Comparison of ENCODE assay signal across 8 cellular contexts in genomic region chr9:70412678-70413426, GRCh38. TPM values are rescaled to one million over a fixed set of nuclear protein-coding genes. Genes with fewer than 3 reads are reported as not detected.
DNase-seq lines count a peak whose midpoint lies in the region; ATAC-seq and TF ChIP-seq lines count a peak whose summit lies in the region.

No MANE protein-coding gene starts in this region.

- no peak overlapping the region for H3K27ac Mint-ChIP-seq in Caco-2 (ENCODE audit: unreplicated experiment)
- peak overlapping the region; percentile 98 for H3K27ac Mint-ChIP-seq in activated naive CD8-positive, alpha-beta T cell treated with anti-CD3 and anti-CD28 coated beads, Interleukin-2, amount 10 ng/mL, durations not matched to agents 7 days and 5 days

- H3K79me2 ChIP-seq in neural cell (replicated peaks; ENCODE audit: insufficient read depth, low read length) = no peaks in the 10 kb centered on the region

- no peaks in the 10 kb centered on the region for H3K9me2 ChIP-seq in neural cell (ENCODE audit: insufficient read depth, low read length)

- no peaks in the 10 kb centered on the region for H3K27me3 Mint-ChIP-seq in Caco-2 (ENCODE audit: insufficient read depth, unreplicated experiment)
- no peaks in the 10 kb centered on the region for H3K27me3 Mint-ChIP-seq in activated naive CD8-positive, alpha-beta T cell treated with anti-CD3 and anti-CD28 coated beads, Interleukin-2, amount 10 ng/mL, durations not matched to agents 7 days and 5 days

- no peaks in the 10 kb centered on the region for H3F3A ChIP-seq in neural cell (ENCODE audit: insufficient read depth, low read length, poor library complexity, severe bottlenecking)

- no TSS peak for BruUV-seq in Caco-2 (replicated peaks; lab: Mats Ljungman, UMichigan)

- H2AFZ ChIP-seq in neural cell (ENCODE audit: low read depth, low read length) = no peak overlapping the region

- H3K9me3 Mint-ChIP-seq in Caco-2 (ENCODE audit: unreplicated experiment) = no peaks in the 10 kb centered on the region
- no peaks in the 10 kb centered on the region for H3K9me3 Mint-ChIP-seq in activated naive CD8-positive, alpha-beta T cell treated with anti-CD3 and anti-CD28 coated beads, Interleukin-2, amount 10 ng/mL, durations not matched to agents 7 days and 5 days

- peaks cover 6% of the 10 kb centered on the region for H3K36me3 Mint-ChIP-seq in Caco-2 (ENCODE audit: insufficient read depth, unreplicated experiment)
- H3K36me3 Mint-ChIP-seq in activated naive CD8-positive, alpha-beta T cell treated with anti-CD3 and anti-CD28 coated beads, Interleukin-2, amount 10 ng/mL, durations not matched to agents 7 days and 5 days = peaks cover 5% of the 10 kb centered on the region

- no peaks in the 10 kb centered on the region for H3K4me1 Mint-ChIP-seq in Caco-2 (ENCODE audit: low read depth, unreplicated experiment)
- peaks cover 43% of the 10 kb centered on the region for H3K4me1 Mint-ChIP-seq in activated naive CD8-positive, alpha-beta T cell treated with anti-CD3 and anti-CD28 coated beads, Interleukin-2, amount 10 ng/mL, durations not matched to agents 7 days and 5 days

- H3K4me3 ChIP-seq in Caco-2 (ENCODE audit: low read depth, low read length) = peak overlapping the region; percentile 47
- H3K4me3 ChIP-seq in gastroesophageal sphincter = peak overlapping the region; percentile 94 to 98
- H3K4me3 ChIP-seq in neural cell (ENCODE audit: low read length) = peak overlapping the region; percentile 65
- peak overlapping the region; percentile 72 to 97 for H3K4me3 ChIP-seq in uterus

- TF ChIP-seq POLR2A in gastroesophageal sphincter (IDR thresholded peaks at IDR 0.05) (peak; percentile 49 to 59), uterus (IDR thresholded peaks at IDR 0.05) (peak in 1 of 2 donors; percentile 21)

- H3K9me3 ChIP-seq in Caco-2 (no peaks in the 10 kb centered on the region), gastroesophageal sphincter (no peaks in the 10 kb centered on the region), neural cell (ENCODE audit: low read length) (no peaks in the 10 kb centered on the region), uterus (no peaks in the 10 kb centered on the region)

- H3K27ac ChIP-seq in gastroesophageal sphincter (peak overlapping the region; percentile 100), neural cell (ENCODE audit: low read length) (no peak overlapping the region), uterus (peak overlapping the region; percentile 100)

- WGBS in gastroesophageal sphincter (ENCODE audit: low coverage in 1 of 2), 2 donors = 0% methylated on average over 2 of the region's 55 CpGs; no CpG with 5 or more reads in 1 of the 2 donors

- peak in 1 of 2 experiments; percentile 2 for DNase-seq in Caco-2
- DNase-seq in RPMI8226 = peak; percentile 53
- peak; percentile 62 for DNase-seq in activated naive CD8-positive, alpha-beta T cell treated with anti-CD3 and anti-CD28 coated beads, Interleukin-2, amount 10 ng/mL, durations not matched to agents 7 days and 5 days
- peak; percentile 87 to 92 for DNase-seq in uterus

- no peak overlapping the region for H3K9ac ChIP-seq in neural cell (ENCODE audit: low read length)

- H3K4me1 ChIP-seq in Caco-2 (no peaks in the 10 kb centered on the region), gastroesophageal sphincter (peaks cover 0 to 53% (median 16%) of the 10 kb centered on the region in 3 donors), uterus (peaks cover 0 to under 1% of the 10 kb centered on the region in 2 donors)

- H3K36me3 ChIP-seq in Caco-2 (ENCODE audit: control insufficient read depth, insufficient read depth, low read length) (no peaks in the 10 kb centered on the region), gastroesophageal sphincter (peaks cover 0 to 4% of the 10 kb centered on the region in 2 donors), neural cell (ENCODE audit: insufficient read depth, low read length) (no peaks in the 10 kb centered on the region), uterus (no peaks in the 10 kb centered on the region)

- TF ChIP-seq EP300 in gastroesophageal sphincter (IDR thresholded peaks at IDR 0.05) = no peak
- TF ChIP-seq EP300 in neural cell (conservative IDR thresholded peaks at IDR 0.05; ENCODE audit: poor library complexity, severe bottlenecking) = no peak

- no peak overlapping the region for H3K4me2 ChIP-seq in neural cell (ENCODE audit: low read length)

- POLR2A ChIA-PET in Caco-2 (lab: Charles Lee) = interaction anchor here (0.6 kb wide), 1 partner anchor 1291 kb away, joined by 6 read pairs; no protein-coding TSS in a partner anchor
- POLR2A ChIA-PET in activated naive CD8-positive, alpha-beta T cell treated with anti-CD3 and anti-CD28 coated beads, Interleukin-2, amount 10 ng/mL, durations not matched to agents 7 days and 5 days (lab: Charles Lee) = interaction anchor here (0.7 to 3.7 kb wide), 7 partner anchors 7 to 1352 kb away, joined by 3 to 52 read pairs (median 6); no protein-coding TSS in a partner anchor

- TF ChIP-seq CTCF in Caco-2 (IDR thresholded peaks at IDR 0.05; ENCODE audit: insufficient read depth in 1 of 2, low read depth in 1 of 2, low read length in 1 of 2, severe bottlenecking in 1 of 2, unreplicated experiment in 1 of 2) = no peak
- no peak for TF ChIP-seq CTCF in gastroesophageal sphincter (IDR thresholded peaks at IDR 0.05)
- no peak for TF ChIP-seq CTCF in neural cell (IDR thresholded peaks at IDR 0.05; ENCODE audit: poor library complexity, severe bottlenecking)
- no peak for TF ChIP-seq CTCF in uterus (IDR thresholded peaks at IDR 0.05)

- CTCF ChIA-PET in Caco-2 (lab: Charles Lee) = interaction anchor here (0.7 kb wide), 1 partner anchor 190 kb away, joined by 3 read pairs; no protein-coding TSS in a partner anchor

- no peaks in the 10 kb centered on the region for H4K20me1 ChIP-seq in neural cell (ENCODE audit: insufficient read depth)

- peak overlapping the region; percentile 76 for H3K4me3 Mint-ChIP-seq in Caco-2 (ENCODE audit: unreplicated experiment)
- H3K4me3 Mint-ChIP-seq in activated naive CD8-positive, alpha-beta T cell treated with anti-CD3 and anti-CD28 coated beads, Interleukin-2, amount 10 ng/mL, durations not matched to agents 7 days and 5 days = peak overlapping the region; percentile 93

- H3K27me3 ChIP-seq in Caco-2 (replicated peaks; ENCODE audit: control insufficient read depth, insufficient read depth, low read length) (no peaks in the 10 kb centered on the region), gastroesophageal sphincter (no peaks in the 10 kb centered on the region), neural cell (ENCODE audit: insufficient read depth, low read depth, low read length) (peaks cover 79% of the 10 kb centered on the region), uterus (no peaks in the 10 kb centered on the region)

- ATAC-seq in HG03045 (IDR thresholded peaks at IDR 0.05; ENCODE audit: unreplicated experiment) (peak; percentile 1), gastroesophageal sphincter (peak; percentile 34), GM18519 (IDR thresholded peaks at IDR 0.05; ENCODE audit: low FRiP score, unreplicated experiment) (no peak)
- no peak for ATAC-seq in activated naive CD8-positive, alpha-beta T cell treated with anti-CD3 and anti-CD28 coated beads, Interleukin-2, amount 10 ng/mL, durations not matched to agents 7 days and 5 days (ENCODE audit: low read depth)

- TF ChIP-seq RAD21 in neural cell (conservative IDR thresholded peaks at IDR 0.05) = no peak

- intact Hi-C loops in Caco-2 (cut with micrococcal nuclease; ENCODE audit: unreplicated experiment) = no loop called here
- intact Hi-C loops in uterus (cut with DNase I; ENCODE audit: low total_unique reads) = loop anchor here (5.0 kb wide), 1 partner anchor 189 kb away; no protein-coding TSS in a partner anchor

TF ChIP-seq in neural cell, 6 proteins besides CTCF, POLR2A, EP300 and RAD21:
- TF ChIP-seq SMC3 (conservative IDR thresholded peaks at IDR 0.05; ENCODE audit: poor library complexity) (no peak), MXI1 (conservative IDR thresholded peaks at IDR 0.05; ENCODE audit: poor library complexity, severe bottlenecking) (no peak), EZH2 (IDR thresholded peaks at IDR 0.05; ENCODE audit: borderline replicate concordance, insufficient read depth, low read length, poor library complexity, severe bottlenecking) (peak; percentile 84)

RNA-seq across cellular contexts. Expression of gene KLF9, which starts 1.6 kb away (rescaled TPM):
- total RNA-seq in Caco-2 (2022) = 0.77 and 0.98 TPM in 2 replicates
- 10 to 100 TPM; 16.2 TPM for total RNA-seq in activated naive CD8-positive, alpha-beta T cell treated with anti-CD3 and anti-CD28 coated beads, Interleukin-2, amount 10 ng/mL, durations not matched to agents 7 days and 5 days
- 100 to 1,000 TPM; 117 to 224 (median 154) TPM for total RNA-seq in gastroesophageal sphincter
- 0.11 and 0.60 TPM in 2 replicates for polyA plus RNA-seq in neural cell
- 0.12 TPM in 1 of 2 replicates, not detected in the other for polyA minus RNA-seq in neural cell
- 100 to 1,000 TPM in 2 of 4 donors, 10 to 100 TPM in 2; 19.1 to 146 (median 98.7) TPM for total RNA-seq in uterus

Comparison
In these comparisons a context has a peak if more than half of its experiments do, and no peak if none do; other contexts are left out.
1. ATAC-seq: peak in HG03045 (single experiment) and gastroesophageal sphincter (single experiment); none in activated naive CD8-positive, alpha-beta T cell treated with anti-CD3 and anti-CD28 coated beads, Interleukin-2, amount 10 ng/mL, durations not matched to agents 7 days and 5 days (single experiment) and GM18519 (single experiment).
2. Peak in every context shown above with its lines, with median percentiles within 50 percentile points of each other: H3K4me3 ChIP-seq.